Comparison of ENCODE assay signal across 18 cellular contexts in genomic region chr5:172819569-172819968, GRCh38. TPM values are rescaled to one million over a fixed set of nuclear protein-coding genes. Genes with fewer than 3 reads are reported as not detected.
DNase-seq lines count a peak whose midpoint lies in the region; ATAC-seq, FAIRE-seq and TF ChIP-seq lines count a peak whose summit lies in the region.
"Had no signal": no experiment of that assay in that cellular context is flagged by ENCODE, and none has a peak within 500 bp of the region (broad histone marks: within the 10 kb centered on the region; RNA-seq: fewer than 3 reads in every experiment).

No MANE protein-coding gene starts in this region.

- H3K27me3 ChIP-seq in RWPE2 (ENCODE audit: insufficient read depth, poor library complexity, severe bottlenecking) (no peaks in the 10 kb centered on the region), esophagus (ENCODE audit: control insufficient read depth in 1 of 2, insufficient read depth in 2 of 2, low read length in 2 of 2) (no peaks in the 10 kb centered on the region), mucosa of stomach (ENCODE audit: control insufficient read depth, insufficient read depth, low read length) (no peaks in the 10 kb centered on the region)

- peak overlapping the region; percentile 61 for H3K4me3 Mint-ChIP-seq in Calu3 (ENCODE audit: low read depth, unreplicated experiment)

- H3K36me3 ChIP-seq in RWPE2 (ENCODE audit: low read depth) (no peaks in the 10 kb centered on the region), esophagus (ENCODE audit: control insufficient read depth in 2 of 2, insufficient read depth in 2 of 2, low read length in 1 of 2) (no peaks in the 10 kb centered on the region), mucosa of stomach (ENCODE audit: control insufficient read depth, insufficient read depth, low read length) (no peaks in the 10 kb centered on the region)

- no peaks in the 10 kb centered on the region for H3K36me3 Mint-ChIP-seq in Calu3 (ENCODE audit: insufficient read depth, unreplicated experiment)

- H3K4me1 ChIP-seq in RWPE2 (ENCODE audit: insufficient read depth, poor library complexity, severe bottlenecking) (peaks cover 23% of the 10 kb centered on the region), esophagus (ENCODE audit: control insufficient read depth in 2 of 2, insufficient read depth in 2 of 2, low read length in 1 of 2) (peaks cover 0 to 9% of the 10 kb centered on the region in 2 donors), mucosa of stomach (ENCODE audit: control insufficient read depth, insufficient read depth, low read length) (peaks cover 14% of the 10 kb centered on the region)

- no peak for FAIRE-seq in H54 (lab: Jason Lieb, UNC)
- FAIRE-seq: A549, GM12878 had no signal

- TF ChIP-seq CTCF in Calu3 (IDR thresholded peaks at IDR 0.05; ENCODE audit: unreplicated experiment) (no peak), RWPE2 (IDR thresholded peaks at IDR 0.05; ENCODE audit: poor library complexity, severe bottlenecking) (no peak)

- H3K9me3 ChIP-seq in RWPE2 (ENCODE audit: severe bottlenecking) (no peaks in the 10 kb centered on the region), esophagus (ENCODE audit: control insufficient read depth in 2 of 2, insufficient read depth in 1 of 2, low read depth in 1 of 2, low read length in 1 of 2) (no peaks in the 10 kb centered on the region), mucosa of stomach (ENCODE audit: control insufficient read depth, low read length) (no peaks in the 10 kb centered on the region)

- peaks cover 19% of the 10 kb centered on the region for H3K4me1 Mint-ChIP-seq in Calu3 (ENCODE audit: low read depth, unreplicated experiment)

- H3K27ac ChIP-seq in RWPE2 (ENCODE audit: poor library complexity, severe bottlenecking) (peak overlapping the region; percentile 8), esophagus (ENCODE audit: low read depth in 2 of 2, low read length in 1 of 2) (peak overlapping the region; percentile 79 to 81)
- H3K27ac ChIP-seq: C4-2B had no signal

- TF ChIP-seq POLR2A in H54 (IDR thresholded peaks at IDR 0.05; ENCODE audit: low read depth, low read length): no peak

- CTCF ChIA-PET in Calu3 (lab: Charles Lee): interaction anchor here (0.6 to 1.3 kb wide), 2 partner anchors 12 to 42 kb away, joined by 5 to 6 read pairs; no protein-coding TSS in a partner anchor

- DNase-seq in Calu3 (no peak), RWPE2 (ENCODE audit: low spot score) (no peak), NCI-H510A treated with DMSO at 0.1 percent for 48 hours (lab: John Stamatoyannopoulos, UW) (no peak), posterior vena cava (ENCODE audit: low spot score) (no peak), H54 (ENCODE audit: insufficient read length, low spot score) (no peak)
- DNase-seq: DMS 273 treated with DMSO at 0.1 percent for 48 hours, GDM1, MV-4-11, NCI-H1417, NCI-H187 treated with DMSO at 0.1 percent for 48 hours, NCI-H69 had no signal

- H3K27me3 Mint-ChIP-seq in Calu3 (ENCODE audit: unreplicated experiment): no peaks in the 10 kb centered on the region

- no peak overlapping the region for H3K4me3 ChIP-seq in RWPE2 (ENCODE audit: severe bottlenecking)
- H3K4me3 ChIP-seq in esophagus (ENCODE audit: low read depth in 1 of 2, low read length in 2 of 2): no peak overlapping the region
- no peak overlapping the region for H3K4me3 ChIP-seq in mucosa of stomach (ENCODE audit: low read length)
- H3K4me3 ChIP-seq: A549, GM12878 had no signal

- H3K9me3 Mint-ChIP-seq in Calu3 (ENCODE audit: low read depth, unreplicated experiment): no peaks in the 10 kb centered on the region

- intact Hi-C loops in Calu3 (cut with micrococcal nuclease; ENCODE audit: unreplicated experiment) (no loop called here), posterior vena cava (cut with DNase I) (no loop called here)

- ATAC-seq in RWPE2 (ENCODE audit: low read depth) (no peak), GM19023 (IDR thresholded peaks at IDR 0.05; ENCODE audit: unreplicated experiment) (no peak)
- ATAC-seq: A549, GM12878, Right ventricle myocardium inferior had no signal

- TSS peak; percentile 77 for BruUV-seq in Calu3 (replicated peaks; lab: Mats Ljungman, UMichigan)

- H3K27ac Mint-ChIP-seq in Calu3 (ENCODE audit: unreplicated experiment): no peak overlapping the region

- H3K9ac ChIP-seq in mucosa of stomach (ENCODE audit: low read length): peak overlapping the region; percentile 56

- WGBS in esophagus, 2 donors: 76 to 84% methylated on average over 3 of the region's 3 CpGs

RNA-seq across cellular contexts. Expression of gene ERGIC1, which starts 14.5 kb away (rescaled TPM):
- total RNA-seq in Calu3 (2022): 231 and 235 TPM in 2 replicates
- 10 to 100 TPM; 45.2 to 47.1 TPM for polyA plus RNA-seq in esophagus
- 100 to 1,000 TPM; 140 to 169 TPM for total RNA-seq in posterior vena cava

RNA-seq across cellular contexts. Expression of gene DUSP1, which starts 48.6 kb away (rescaled TPM):
- total RNA-seq in Calu3 (2022) (38.1 and 50.5 TPM in 2 replicates), posterior vena cava (1,000 to 10,000 TPM in 1 of 2 donors, 100 to 1,000 TPM in 1; 445 to 1,411 TPM)
- 100 to 1,000 TPM in 1 of 2 donors, 10 to 100 TPM in 1; 90.4 to 129 TPM for polyA plus RNA-seq in esophagus
